Comparison of ENCODE assay signal across 15 cellular contexts in genomic region chr6:11241154-11241792, GRCh38.
"Had no signal": no experiment of that assay in that cellular context is flagged by ENCODE, and none has a peak within 500 bp of the region (broad histone marks: within the 10 kb centered on the region; RNA-seq: fewer than 3 reads in every experiment).

No MANE protein-coding gene starts in this region.

- H3K4me1 ChIP-seq: breast epithelium had no signal

- H3K9me3 ChIP-seq: breast epithelium, spleen, tibial artery had no signal

- H3K36me3 Mint-ChIP-seq: mesothelial cell of epicardium had no signal

- ATAC-seq: activated CD4-positive, alpha-beta T cell treated with anti-CD3 and anti-CD28 coated beads for 36 hours; activated T-cell treated with anti-CD3 and anti-CD28 coated beads, Interleukin-2, amount 50 U/mL, for 4 hours; stimulated activated naive CD8-positive, alpha-beta T cell treated with anti-CD3 and anti-CD28 coated beads, Interleukin-15, amount 100 ng/mL, for 72 hours; T-helper 17 cell had no signal

- H3K4me3 ChIP-seq: breast epithelium, spleen, tibial artery had no signal

- H3K27ac Mint-ChIP-seq: activated CD4-positive, alpha-beta memory T cell treated with anti-CD3 and anti-CD28 coated beads for 36 hours; activated CD4-positive, alpha-beta T cell treated with anti-CD3 and anti-CD28 coated beads for 36 hours; activated naive CD8-positive, alpha-beta T cell; nephron progenitor cell; stimulated activated naive CD8-positive, alpha-beta T cell treated with anti-CD3 and anti-CD28 coated beads, Interleukin-15, amount 100 ng/mL, for 72 hours; T-helper 17 cell had no signal

- H3K27ac ChIP-seq: epithelial cell of prostate, spleen, WERI-Rb-1 had no signal

- H3K4me3 Mint-ChIP-seq: activated CD4-positive, alpha-beta memory T cell treated with anti-CD3 and anti-CD28 coated beads for 36 hours; activated CD4-positive, alpha-beta T cell treated with anti-CD3 and anti-CD28 coated beads for 36 hours; activated naive CD8-positive, alpha-beta T cell; activated T-cell treated with anti-CD3 and anti-CD28 coated beads, Interleukin-2, amount 50 U/mL, for 4 hours; mesothelial cell of epicardium; nephron progenitor cell; stimulated activated naive CD8-positive, alpha-beta T cell treated with anti-CD3 and anti-CD28 coated beads, Interleukin-15, amount 100 ng/mL, for 72 hours; T-helper 17 cell had no signal

- H3K36me3 ChIP-seq: breast epithelium, tibial artery, WERI-Rb-1 had no signal

- H3K27me3 Mint-ChIP-seq: activated CD4-positive, alpha-beta memory T cell treated with anti-CD3 and anti-CD28 coated beads for 36 hours; activated CD4-positive, alpha-beta T cell treated with anti-CD3 and anti-CD28 coated beads for 36 hours; activated naive CD8-positive, alpha-beta T cell; stimulated activated naive CD8-positive, alpha-beta T cell treated with anti-CD3 and anti-CD28 coated beads, Interleukin-15, amount 100 ng/mL, for 72 hours; T-helper 17 cell had no signal

- H3K27me3 ChIP-seq: breast epithelium, tibial artery had no signal

- DNase-seq: activated CD4-positive, alpha-beta memory T cell treated with anti-CD3 and anti-CD28 coated beads for 36 hours; activated CD4-positive, alpha-beta T cell treated with anti-CD3 and anti-CD28 coated beads for 36 hours; activated effector memory CD4-positive, alpha-beta T cell treated with anti-CD3 and anti-CD28 coated beads, Interleukin-2, amount 50 U/mL, for 16 hours; activated T-cell treated with anti-CD3 and anti-CD28 coated beads, Interleukin-2, amount 50 U/mL, for 4 hours; foreskin melanocyte; stimulated activated naive CD8-positive, alpha-beta T cell treated with anti-CD3 and anti-CD28 coated beads, Interleukin-15, amount 100 ng/mL, for 72 hours; T-helper 17 cell; WERI-Rb-1 had no signal

- H3K9me3 Mint-ChIP-seq: activated CD4-positive, alpha-beta memory T cell treated with anti-CD3 and anti-CD28 coated beads for 36 hours; activated T-cell treated with anti-CD3 and anti-CD28 coated beads, Interleukin-2, amount 50 U/mL, for 4 hours; mesothelial cell of epicardium had no signal
